Comparison of ENCODE assay signal across 27 cellular contexts in genomic region chr10:78319371-78319770, GRCh38.
DNase-seq lines count a peak whose midpoint lies in the region; ATAC-seq, FAIRE-seq and TF ChIP-seq lines count a peak whose summit lies in the region.
"Had no signal": no experiment of that assay in that cellular context is flagged by ENCODE, and none has a peak within 500 bp of the region (broad histone marks: within the 10 kb centered on the region; RNA-seq: fewer than 3 reads in every experiment).

No MANE protein-coding gene starts in this region.

- peak; percentile 32 for FAIRE-seq in urothelium cell line (lab: Jason Lieb, UNC)
- FAIRE-seq: A204.1, GM12892, TTC549 had no signal

- peaks cover 3% of the 10 kb centered on the region for H3K9me3 Mint-ChIP-seq in nephron
- no peaks in the 10 kb centered on the region for H3K9me3 Mint-ChIP-seq in Calu3 (ENCODE audit: low read depth, unreplicated experiment)
- H3K9me3 Mint-ChIP-seq in CD14-positive monocyte = peaks cover 0 to 8% (median 0%) of the 10 kb centered on the region in 7 donors

- peak; percentile 63 for ATAC-seq in esophagus mucosa
- ATAC-seq: activated CD8-positive, alpha-beta T cell treated with anti-CD3 and anti-CD28 coated beads, Interleukin-2, amount 10 ng/mL, durations not matched to agents 7 days and 5 days; body of pancreas; CD8-positive, alpha-beta T cell; stimulated activated naive CD8-positive, alpha-beta T cell treated with anti-CD3 and anti-CD28 coated beads, Interleukin-15, Interleukin-2, amounts not matched to agents 100 U/mL and 50 U/mL, for 24 hours; T-cell had no signal

- CTCF ChIA-PET in Calu3 (lab: Charles Lee) = no interaction called here

- H3K36me3 Mint-ChIP-seq in nephron (ENCODE audit: low read depth) (no peaks in the 10 kb centered on the region), Calu3 (ENCODE audit: insufficient read depth, unreplicated experiment) (no peaks in the 10 kb centered on the region), CD14-positive monocyte (no peaks in the 10 kb centered on the region)
- H3K36me3 Mint-ChIP-seq: CD8-positive, alpha-beta T cell; T-cell had no signal

- intact Hi-C loops in Calu3 (cut with micrococcal nuclease; ENCODE audit: unreplicated experiment) = no loop called here
- intact Hi-C loops in CD14-positive monocyte (cut with micrococcal nuclease) = no loop called here

- no TSS peak for BruUV-seq in Calu3 (replicated peaks; lab: Mats Ljungman, UMichigan)

- no peak overlapping the region for H3K4me3 Mint-ChIP-seq in nephron
- H3K4me3 Mint-ChIP-seq in Calu3 (ENCODE audit: low read depth, unreplicated experiment) = no peak overlapping the region
- H3K4me3 Mint-ChIP-seq in CD14-positive monocyte = no peak overlapping the region
- H3K4me3 Mint-ChIP-seq: activated CD8-positive, alpha-beta T cell treated with anti-CD3 and anti-CD28 coated beads, Interleukin-2, amount 10 ng/mL, durations not matched to agents 7 days and 5 days; activated T-cell treated with anti-CD3 and anti-CD28 coated beads, Interleukin-2, amount 50 U/mL, for 24 hours; CD8-positive, alpha-beta T cell had no signal

- DNase-seq in activated CD8-positive, alpha-beta memory T cell treated with anti-CD3 and anti-CD28 coated beads for 24 hours = peak; percentile 43
- no peak for DNase-seq in activated CD8-positive, alpha-beta memory T cell treated with anti-CD3 and anti-CD28 coated beads, Interleukin-2, amount 50 U/mL, for 4 hours
- no peak for DNase-seq in urothelium cell line (ENCODE audit: low spot score)
- no peak for DNase-seq in GM20000 (ENCODE audit: low spot score)
- no peak for DNase-seq in Calu3
- no peak for DNase-seq in CD14-positive monocyte (ENCODE audit: low spot score)
- DNase-seq: activated CD4-positive, CD25-positive, alpha-beta regulatory T cell treated with anti-CD3 and anti-CD28 coated beads, Interleukin-2, amount 50 U/mL, for 72 hours; activated gamma-delta T cell treated with Interleukin-2 at 50 U/mL for 16 hours; activated T-cell treated with anti-CD3 and anti-CD28 coated beads, Interleukin-2, amount 50 U/mL, for 24 hours; body of pancreas; effector CD8-positive, alpha-beta T cell; H7; IMR-90; NCI-H1105 treated with DMSO at 0.1 percent for 48 hours; NCI-H1930; NCI-H524 treated with DMSO at 0.1 percent for 48 hours; SIG-M5; stimulated activated naive CD8-positive, alpha-beta T cell treated with anti-CD3 and anti-CD28 coated beads, Interleukin-15, Interleukin-2, amounts not matched to agents 100 U/mL and 50 U/mL, for 24 hours; T-cell; thyroid gland had no signal

- H3K27ac Mint-ChIP-seq in nephron = peak overlapping the region in 2 of 3 experiments; percentile 19 to 40
- H3K27ac Mint-ChIP-seq in Calu3 (ENCODE audit: unreplicated experiment) = no peak overlapping the region
- H3K27ac Mint-ChIP-seq in CD14-positive monocyte = no peak overlapping the region

- H3K4me1 Mint-ChIP-seq in nephron (peaks cover 34% of the 10 kb centered on the region), Calu3 (ENCODE audit: low read depth, unreplicated experiment) (no peaks in the 10 kb centered on the region), CD14-positive monocyte (no peaks in the 10 kb centered on the region)

- TF ChIP-seq CTCF in nephron (IDR thresholded peaks at IDR 0.05; ENCODE audit: unreplicated experiment in 3 of 3) (no peak), GM20000 (IDR thresholded peaks at IDR 0.05; ENCODE audit: extremely low read depth, missing control alignments) (no peak), Calu3 (IDR thresholded peaks at IDR 0.05; ENCODE audit: unreplicated experiment) (no peak), CD14-positive monocyte (IDR thresholded peaks at IDR 0.05) (no peak)

- H3K27me3 Mint-ChIP-seq in nephron (ENCODE audit: low read depth) (peaks cover 4% of the 10 kb centered on the region), Calu3 (ENCODE audit: unreplicated experiment) (peaks cover 100% of the 10 kb centered on the region), CD14-positive monocyte (ENCODE audit: low read depth in 3 of 3) (peaks cover 0 to 4% (median 3%) of the 10 kb centered on the region in 3 donors)
- H3K27me3 Mint-ChIP-seq: activated T-cell treated with anti-CD3 and anti-CD28 coated beads, Interleukin-2, amount 50 U/mL, for 24 hours; T-cell had no signal

Comparison
In these comparisons a context has a peak if more than half of its experiments do, and no peak if none do; other contexts are left out.
1. H3K27ac Mint-ChIP-seq: peak in nephron (2 of 3); none in Calu3 (single experiment) and CD14-positive monocyte (0 of 7).